Comparison of ENCODE assay signal across 9 cellular contexts in genomic region chr2:216634317-216635148, GRCh38. TPM values are rescaled to one million over a fixed set of nuclear protein-coding genes. Genes with fewer than 3 reads are reported as not detected.
DNase-seq lines count a peak whose midpoint lies in the region; ATAC-seq and TF ChIP-seq lines count a peak whose summit lies in the region.
"Had no signal": no experiment of that assay in that cellular context is flagged by ENCODE, and none has a peak within 500 bp of the region (broad histone marks: within the 10 kb centered on the region; RNA-seq: fewer than 3 reads in every experiment).

No MANE protein-coding gene starts in this region.

- DNase-seq in cardiac muscle cell (ENCODE audit: low read depth in 1 of 2, low spot score in 1 of 2), result peak; percentile 26 to 40
- no peak for DNase-seq in cardiac septum (ENCODE audit: low spot score)
- DNase-seq in astrocyte of the hippocampus (ENCODE audit: low read depth, low spot score), result peak; percentile 51
- no peak for DNase-seq in aorta
- DNase-seq in activated CD4-positive, alpha-beta T cell treated with anti-CD3 and anti-CD28 coated beads for 4 hours, result no peak
- DNase-seq: NCI-H226 had no signal

- no peak for ATAC-seq in aorta (ENCODE audit: low FRiP score)
- ATAC-seq in HG03139 (IDR thresholded peaks at IDR 0.05; ENCODE audit: unreplicated experiment), result no peak
- ATAC-seq in GM19467 (IDR thresholded peaks at IDR 0.05; ENCODE audit: unreplicated experiment), result no peak

- WGBS in mesodermal cell (ENCODE audit: insufficient coverage in 2 of 2), 2 experiments, result 2% methylated on average over 6 to 12 of the region's 24 CpGs
- 1 to 2% methylated on average over 24 of the region's 24 CpGs for WGBS in aorta, 2 donors

- no peaks in the 10 kb centered on the region for H3K9me3 ChIP-seq in cardiac muscle cell (ENCODE audit: low read depth)
- no peaks in the 10 kb centered on the region for H3K9me3 ChIP-seq in mesodermal cell (ENCODE audit: control insufficient read depth, low read length)
- no peaks in the 10 kb centered on the region for H3K9me3 ChIP-seq in aorta (ENCODE audit: control insufficient read depth, low read length)

- H3K36me3 ChIP-seq in cardiac muscle cell (no peaks in the 10 kb centered on the region), mesodermal cell (ENCODE audit: control insufficient read depth, insufficient read depth, low read length) (peaks cover 16% of the 10 kb centered on the region), aorta (ENCODE audit: control insufficient read depth in 1 of 2, insufficient read depth in 2 of 2, low read length in 1 of 2) (no peaks in the 10 kb centered on the region)

- H3K27ac ChIP-seq in cardiac muscle cell (no peak overlapping the region), mesodermal cell (ENCODE audit: low read depth, low read length, severe bottlenecking) (peak overlapping the region; percentile 89), aorta (ENCODE audit: low read depth in 1 of 2, low read length in 2 of 2) (peak overlapping the region; percentile 83 to 85)

- peak overlapping the region; percentile 92 for H3K4me3 ChIP-seq in cardiac muscle cell
- H3K4me3 ChIP-seq in mesodermal cell (ENCODE audit: extremely low read depth, insufficient read depth, low read length, poor library complexity, severe bottlenecking), result peak overlapping the region; percentile 74
- peak overlapping the region; percentile 96 to 99 for H3K4me3 ChIP-seq in aorta (ENCODE audit: low read length in 2 of 2)

- intact Hi-C loops in cardiac septum (cut with DNase I) (loop anchor here (10.0 kb wide), 1 partner anchor 60 kb away; no protein-coding TSS in a partner anchor), aorta (cut with DNase I) (loop anchor here (2.0 to 5.0 kb wide), 3 partner anchors 62 to 102 kb away; no protein-coding TSS in a partner anchor)

- TF ChIP-seq CTCF in cardiac muscle cell (IDR thresholded peaks at IDR 0.05; ENCODE audit: low read depth, low read length), result no peak

- H3K27me3 ChIP-seq in cardiac muscle cell (no peaks in the 10 kb centered on the region), aorta (ENCODE audit: control insufficient read depth in 1 of 2, insufficient read depth in 2 of 2, low read length in 1 of 2) (no peaks in the 10 kb centered on the region)

- H3K4me1 ChIP-seq in cardiac muscle cell (ENCODE audit: low read depth) (peaks cover 27% of the 10 kb centered on the region), mesodermal cell (ENCODE audit: control insufficient read depth, insufficient read depth, low read length, poor library complexity, severe bottlenecking) (peaks cover 20% of the 10 kb centered on the region), aorta (ENCODE audit: control insufficient read depth in 1 of 2, insufficient read depth in 2 of 2, low read length in 2 of 2) (no peaks in the 10 kb centered on the region)

RNA-seq across cellular contexts. Expression of gene IGFBP2, which starts 1.3 kb away (rescaled TPM):
- total RNA-seq in cardiac muscle cell, result 402 and 451 TPM in 2 replicates
- polyA plus RNA-seq in cardiac muscle cell, result 476 and 569 TPM in 2 replicates
- total RNA-seq in cardiac septum, result 785 TPM
- 576 TPM for polyA plus RNA-seq in mesodermal cell (2013, experiment 1 of 2)
- polyA plus RNA-seq in mesodermal cell (2013, experiment 2 of 2), result 441 TPM
- total RNA-seq in aorta, result 100 to 1,000 TPM; 657 to 663 TPM
- 1,000 to 10,000 TPM in 1 of 2 donors, 100 to 1,000 TPM in 1; 869 to 1,436 TPM for polyA plus RNA-seq in aorta

Comparison
In these comparisons a context has a peak if more than half of its experiments do, and no peak if none do; other contexts are left out.
1. DNase-seq: peak in cardiac muscle cell (2 of 2) and astrocyte of the hippocampus (single experiment); none in cardiac septum (single experiment), aorta (0 of 2) and activated CD4-positive, alpha-beta T cell treated with anti-CD3 and anti-CD28 coated beads for 4 hours (0 of 2).
2. Peak in every context shown above with its lines, with median percentiles within 50 percentile points of each other: H3K4me3 ChIP-seq.